Comparison of ENCODE assay signal across 9 cellular contexts in genomic region chr2:73063909-73064875, GRCh38. TPM values are rescaled to one million over a fixed set of nuclear protein-coding genes. Genes with fewer than 3 reads are reported as not detected.
A peak's percentile ranks its signal among the peaks of the same experiment; 100 is the strongest.
DNase-seq lines count a peak whose midpoint lies in the region; ATAC-seq and TF ChIP-seq lines count a peak whose summit lies in the region.
"Had no signal": no experiment of that assay in that cellular context is flagged by ENCODE, and none has a peak within 500 bp of the region (broad histone marks: within the 10 kb centered on the region; RNA-seq: fewer than 3 reads in every experiment).

No MANE protein-coding gene starts in this region.

- H3K27ac ChIP-seq in prostate gland (no peak overlapping the region), Peyer's patch (peak overlapping the region in 1 of 4 donors; percentile 44)

- in situ Hi-C loops in ACHN (cut with HindIII; ENCODE audit: low pct_ligation_motif_present, low pct_unique_long_range_greater_than_20kb, low sequenced_read_pairs) (no loop called here), astrocyte of the spinal cord (cut with HindIII; ENCODE audit: low sequenced_read_pairs) (no loop called here)

- H3K9me3 ChIP-seq in prostate gland (no peaks in the 10 kb centered on the region), Peyer's patch (no peaks in the 10 kb centered on the region)

- TF ChIP-seq CTCF in astrocyte of the spinal cord (IDR thresholded peaks at IDR 0.05; ENCODE audit: low read depth, low read length) (no peak), prostate gland (IDR thresholded peaks at IDR 0.05) (no peak), Peyer's patch (IDR thresholded peaks at IDR 0.05) (no peak)

- H3K4me1 ChIP-seq in prostate gland (replicated peaks) = no peaks in the 10 kb centered on the region
- H3K4me1 ChIP-seq in Peyer's patch = peaks cover 0 to 10% (median 0%) of the 10 kb centered on the region in 4 donors

- H3K4me3 ChIP-seq in astrocyte of the spinal cord (ENCODE audit: low read depth, low read length) (no peak overlapping the region), prostate gland (no peak overlapping the region), Peyer's patch (no peak overlapping the region)
- H3K4me3 ChIP-seq: GM12878 had no signal

- H3K27me3 ChIP-seq in prostate gland (replicated peaks; ENCODE audit: insufficient read depth) (no peaks in the 10 kb centered on the region), Peyer's patch (no peaks in the 10 kb centered on the region)

- TF ChIP-seq POLR2A in prostate gland (IDR thresholded peaks at IDR 0.05) (no peak), Peyer's patch (IDR thresholded peaks at IDR 0.05) (no peak)

- DNase-seq in ACHN (peak; percentile 88), HPDE6-E6E7 (ENCODE audit: extremely low spot score) (peak; percentile 49), astrocyte of the spinal cord (ENCODE audit: low read depth, low spot score) (peak; percentile 91), kidney glomerular epithelial cell (lab: John Stamatoyannopoulos, UW) (peak; percentile 79), NCI-H1436 treated with DMSO at 0.1 percent for 48 hours (lab: John Stamatoyannopoulos, UW) (no peak), prostate gland (ENCODE audit: low spot score) (no peak), Peyer's patch (no peak)

- 85% methylated on average over 8 of the region's 8 CpGs for WGBS in prostate gland

- no peak for ATAC-seq in GM18511 (IDR thresholded peaks at IDR 0.05; ENCODE audit: unreplicated experiment)
- ATAC-seq: GM12878 had no signal

- H3K36me3 ChIP-seq in prostate gland (no peaks in the 10 kb centered on the region), Peyer's patch (peaks cover 0 to 6% (median 0%) of the 10 kb centered on the region in 3 donors)

- intact Hi-C loops in prostate gland (cut with DNase I) = no loop called here

RNA-seq across cellular contexts. Expression of gene SFXN5, which starts 7.3 kb away (rescaled TPM):
- total RNA-seq in prostate gland (10 to 100 TPM; 12.8 to 23.2 TPM), Peyer's patch (10 to 100 TPM; 22.9 to 55.4 (median 41.2) TPM)

RNA-seq across cellular contexts. Expression of gene RAB11FIP5, which starts 48.6 kb away (rescaled TPM):
- total RNA-seq in prostate gland (10 to 100 TPM; 24.1 to 47.7 TPM), Peyer's patch (10 to 100 TPM in 1 of 4 donors, 1 to 10 TPM in 3; 5.1 to 10.7 (median 9.3) TPM)

Comparison
In these comparisons a context has a peak if more than half of its experiments do, and no peak if none do; other contexts are left out.
1. DNase-seq: peak in ACHN (single experiment), HPDE6-E6E7 (single experiment), astrocyte of the spinal cord (single experiment) and kidney glomerular epithelial cell (single experiment); none in NCI-H1436 treated with DMSO at 0.1 percent for 48 hours (single experiment), prostate gland (single experiment) and Peyer's patch (0 of 3).